ENCODE assay signal across 12 cellular contexts in the genomic region with DNA sequence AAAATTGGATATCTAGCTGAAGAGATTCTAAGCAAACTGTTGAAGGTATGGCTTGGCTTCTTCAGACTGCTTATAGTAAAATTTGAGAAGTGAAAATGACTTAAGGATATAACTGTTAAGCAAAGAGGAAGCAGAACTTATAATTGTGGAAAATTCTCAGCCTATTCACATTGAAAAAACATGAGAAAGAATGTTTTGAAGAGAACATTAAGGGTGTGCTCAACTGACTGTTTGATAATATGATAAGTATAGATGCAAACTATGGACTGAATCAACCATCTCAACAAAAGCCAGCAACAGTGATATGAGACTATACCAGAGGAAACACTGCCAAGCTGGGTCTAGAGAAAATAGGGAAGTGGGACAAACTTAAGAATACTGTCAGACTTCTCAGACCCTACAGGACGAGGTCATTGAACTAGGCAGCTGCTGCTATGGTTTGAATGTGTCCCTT.
A peak's percentile ranks its signal among the peaks of the same experiment; 100 is the strongest.
DNase-seq lines count a peak whose midpoint lies in the region; ATAC-seq and TF ChIP-seq lines count a peak whose summit lies in the region.
"Had no signal": no experiment of that assay in that cellular context is flagged by ENCODE, and none has a peak within 500 bp of the region (broad histone marks: within the 10 kb centered on the region; RNA-seq: fewer than 3 reads in every experiment).

No MANE protein-coding gene starts in this region.

- no peaks in the 10 kb centered on the region for H3K9me3 Mint-ChIP-seq in endodermal cell
- H3K9me3 Mint-ChIP-seq: activated naive CD4-positive, alpha-beta T cell treated with anti-CD3 and anti-CD28 coated beads, Interleukin-2, amount 50 U/mL, for 24 hours had no signal

- no peaks in the 10 kb centered on the region for H3K9me3 ChIP-seq in endodermal cell (ENCODE audit: control insufficient read depth, low read length)
- H3K9me3 ChIP-seq: esophagus squamous epithelium, thoracic aorta had no signal

- no peak overlapping the region for H3K4me3 ChIP-seq in endodermal cell (ENCODE audit: low read length)
- H3K4me3 ChIP-seq: esophagus squamous epithelium, thoracic aorta had no signal

- 59 to 63% methylated on average over 1 of the region's 1 CpG for WGBS in endodermal cell (ENCODE audit: insufficient coverage in 1 of 2, insufficient read length in 1 of 2), 2 experiments

- H3K4me1 ChIP-seq in endodermal cell (ENCODE audit: control insufficient read depth, insufficient read depth, low read length) = no peaks in the 10 kb centered on the region
- H3K4me1 ChIP-seq: esophagus squamous epithelium had no signal

- no peaks in the 10 kb centered on the region for H3K27me3 ChIP-seq in endodermal cell (ENCODE audit: control insufficient read depth, insufficient read depth, low read length, poor library complexity, severe bottlenecking)
- H3K27me3 ChIP-seq: esophagus squamous epithelium had no signal

- H3K4me1 Mint-ChIP-seq in endodermal cell = no peaks in the 10 kb centered on the region

- H3K27ac Mint-ChIP-seq in endodermal cell = no peak overlapping the region
- H3K27ac Mint-ChIP-seq: activated naive CD4-positive, alpha-beta T cell treated with anti-CD3 and anti-CD28 coated beads, Interleukin-2, amount 50 U/mL, for 24 hours had no signal

- H3K4me3 Mint-ChIP-seq in endodermal cell = no peak overlapping the region
- H3K4me3 Mint-ChIP-seq: activated naive CD4-positive, alpha-beta T cell treated with anti-CD3 and anti-CD28 coated beads, Interleukin-2, amount 50 U/mL, for 24 hours had no signal

- H3K27me3 Mint-ChIP-seq in endodermal cell (ENCODE audit: insufficient read depth) = no peaks in the 10 kb centered on the region
- H3K27me3 Mint-ChIP-seq: activated naive CD4-positive, alpha-beta T cell treated with anti-CD3 and anti-CD28 coated beads, Interleukin-2, amount 50 U/mL, for 24 hours had no signal

- no peak overlapping the region for H3K9ac ChIP-seq in endodermal cell (ENCODE audit: extremely low read depth, low read length, poor library complexity, severe bottlenecking)

- H3K27ac ChIP-seq in endodermal cell (ENCODE audit: low read depth, low read length) = no peak overlapping the region
- H3K27ac ChIP-seq: esophagus squamous epithelium, thoracic aorta had no signal

- no peaks in the 10 kb centered on the region for H3K36me3 ChIP-seq in endodermal cell (ENCODE audit: control insufficient read depth, insufficient read depth, low read length)
- H3K36me3 ChIP-seq: esophagus squamous epithelium, thoracic aorta had no signal

- ATAC-seq in GM19372 (IDR thresholded peaks at IDR 0.05; ENCODE audit: low read depth, unreplicated experiment) (peak; percentile 84), HG02970 (IDR thresholded peaks at IDR 0.05; ENCODE audit: low FRiP score, unreplicated experiment) (peak; percentile 84), sciatic nerve (peak; percentile 51)

- DNase-seq in NAMALWA (ENCODE audit: low spot score) (peak; percentile 65), sciatic nerve (ENCODE audit: low spot score) (no peak), SW480 (ENCODE audit: low spot score) (no peak), cerebellar nuclear complex (lab: John Stamatoyannopoulos, UW) (no peak), iPS-NIHi7 (ENCODE audit: extremely low spot score) (no peak), endodermal cell (no peak)
- DNase-seq: esophagus squamous epithelium, midbrain had no signal

- intact Hi-C loops in sciatic nerve (cut with DNase I) = no loop called here

- no peaks in the 10 kb centered on the region for H3K36me3 Mint-ChIP-seq in endodermal cell (ENCODE audit: low read depth)
- H3K36me3 Mint-ChIP-seq: activated naive CD4-positive, alpha-beta T cell treated with anti-CD3 and anti-CD28 coated beads, Interleukin-2, amount 50 U/mL, for 24 hours had no signal

- no peak for TF ChIP-seq CTCF in endodermal cell (conservative IDR thresholded peaks at IDR 0.05)
